ENCODE assay signal across 1 cellular context in the genomic region with DNA sequence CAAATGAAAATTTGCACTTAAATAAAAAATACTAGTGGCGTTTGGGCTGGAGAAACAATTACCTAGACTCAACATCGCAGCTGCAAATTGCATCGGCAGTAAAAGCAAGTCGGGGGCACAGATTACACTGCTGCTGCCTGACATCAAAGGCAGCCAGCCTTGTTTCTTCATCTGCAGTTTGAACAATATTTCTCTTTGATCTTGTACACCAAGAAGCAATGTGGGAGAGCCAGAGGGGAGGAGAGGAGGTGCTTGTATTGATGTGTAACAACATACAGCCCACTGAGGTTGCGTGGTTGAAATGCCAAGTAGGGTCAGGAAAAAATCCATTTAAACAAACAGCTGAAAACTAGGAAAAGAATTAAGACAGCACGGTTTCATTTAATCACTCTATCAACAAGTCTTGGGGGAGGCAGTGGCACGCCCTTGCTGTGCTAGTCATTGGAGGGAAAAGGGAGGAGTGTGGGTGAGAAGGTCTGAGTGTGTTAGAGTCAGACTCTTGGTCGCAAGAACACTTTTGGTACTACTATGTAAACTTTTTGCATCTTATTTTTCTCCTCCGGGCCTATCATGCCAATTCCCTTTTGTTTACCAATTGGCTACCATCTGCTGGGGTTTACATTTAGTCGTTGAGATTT.
TF ChIP-seq lines count a peak whose summit lies in the region.

No MANE protein-coding gene starts in this region.

TF ChIP-seq in HepG2, 621 proteins besides CTCF, POLR2A, EP300 and RAD21 (continued from another document and continues in another):
- TF ChIP-seq RERE (CRISPR knock-in tag; IDR thresholded peaks at IDR 0.05; ENCODE audit: low read depth): peak; percentile 63; the same call in 1 of the 2 replicates
- TF ChIP-seq TCF7 (IDR thresholded peaks at IDR 0.05; ENCODE audit: low read depth): peak; percentile 94
- peak; percentile 69 for TF ChIP-seq HDAC1 (CRISPR knock-in tag; IDR thresholded peaks at IDR 0.05)
- TF ChIP-seq KLF11 (CRISPR knock-in tag; IDR thresholded peaks at IDR 0.05): no peak
- TF ChIP-seq KDM2A (CRISPR knock-in tag; IDR thresholded peaks at IDR 0.05; ENCODE audit: borderline replicate concordance, low read depth): no peak
- TF ChIP-seq SP5 (CRISPR knock-in tag; IDR thresholded peaks at IDR 0.05; ENCODE audit: borderline replicate concordance, low read depth): peak; percentile 58; the same call in 1 of the 2 replicates
- TF ChIP-seq, protein P1, sequence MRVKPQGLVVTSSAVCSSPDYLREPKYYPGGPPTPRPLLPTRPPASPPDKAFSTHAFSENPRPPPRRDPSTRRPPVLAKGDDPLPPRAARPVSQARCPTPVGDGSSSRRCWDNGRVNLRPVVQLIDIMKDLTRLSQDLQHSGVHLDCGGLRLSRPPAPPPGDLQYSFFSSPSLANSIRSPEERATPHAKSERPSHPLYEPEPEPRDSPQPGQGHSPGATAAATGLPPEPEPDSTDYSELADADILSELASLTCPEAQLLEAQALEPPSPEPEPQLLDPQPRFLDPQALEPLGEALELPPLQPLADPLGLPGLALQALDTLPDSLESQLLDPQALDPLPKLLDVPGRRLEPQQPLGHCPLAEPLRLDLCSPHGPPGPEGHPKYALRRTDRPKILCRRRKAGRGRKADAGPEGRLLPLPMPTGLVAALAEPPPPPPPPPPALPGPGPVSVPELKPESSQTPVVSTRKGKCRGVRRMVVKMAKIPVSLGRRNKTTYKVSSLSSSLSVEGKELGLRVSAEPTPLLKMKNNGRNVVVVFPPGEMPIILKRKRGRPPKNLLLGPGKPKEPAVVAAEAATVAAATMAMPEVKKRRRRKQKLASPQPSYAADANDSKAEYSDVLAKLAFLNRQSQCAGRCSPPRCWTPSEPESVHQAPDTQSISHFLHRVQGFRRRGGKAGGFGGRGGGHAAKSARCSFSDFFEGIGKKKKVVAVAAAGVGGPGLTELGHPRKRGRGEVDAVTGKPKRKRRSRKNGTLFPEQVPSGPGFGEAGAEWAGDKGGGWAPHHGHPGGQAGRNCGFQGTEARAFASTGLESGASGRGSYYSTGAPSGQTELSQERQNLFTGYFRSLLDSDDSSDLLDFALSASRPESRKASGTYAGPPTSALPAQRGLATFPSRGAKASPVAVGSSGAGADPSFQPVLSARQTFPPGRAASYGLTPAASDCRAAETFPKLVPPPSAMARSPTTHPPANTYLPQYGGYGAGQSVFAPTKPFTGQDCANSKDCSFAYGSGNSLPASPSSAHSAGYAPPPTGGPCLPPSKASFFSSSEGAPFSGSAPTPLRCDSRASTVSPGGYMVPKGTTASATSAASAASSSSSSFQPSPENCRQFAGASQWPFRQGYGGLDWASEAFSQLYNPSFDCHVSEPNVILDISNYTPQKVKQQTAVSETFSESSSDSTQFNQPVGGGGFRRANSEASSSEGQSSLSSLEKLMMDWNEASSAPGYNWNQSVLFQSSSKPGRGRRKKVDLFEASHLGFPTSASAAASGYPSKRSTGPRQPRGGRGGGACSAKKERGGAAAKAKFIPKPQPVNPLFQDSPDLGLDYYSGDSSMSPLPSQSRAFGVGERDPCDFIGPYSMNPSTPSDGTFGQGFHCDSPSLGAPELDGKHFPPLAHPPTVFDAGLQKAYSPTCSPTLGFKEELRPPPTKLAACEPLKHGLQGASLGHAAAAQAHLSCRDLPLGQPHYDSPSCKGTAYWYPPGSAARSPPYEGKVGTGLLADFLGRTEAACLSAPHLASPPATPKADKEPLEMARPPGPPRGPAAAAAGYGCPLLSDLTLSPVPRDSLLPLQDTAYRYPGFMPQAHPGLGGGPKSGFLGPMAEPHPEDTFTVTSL (CRISPR knock-in tag; IDR thresholded peaks at IDR 0.05; ENCODE audit: borderline replicate concordance): peak; percentile 72
- no peak for TF ChIP-seq ELF1 (CRISPR knock-in tag; IDR thresholded peaks at IDR 0.05)
- TF ChIP-seq, protein P2, sequence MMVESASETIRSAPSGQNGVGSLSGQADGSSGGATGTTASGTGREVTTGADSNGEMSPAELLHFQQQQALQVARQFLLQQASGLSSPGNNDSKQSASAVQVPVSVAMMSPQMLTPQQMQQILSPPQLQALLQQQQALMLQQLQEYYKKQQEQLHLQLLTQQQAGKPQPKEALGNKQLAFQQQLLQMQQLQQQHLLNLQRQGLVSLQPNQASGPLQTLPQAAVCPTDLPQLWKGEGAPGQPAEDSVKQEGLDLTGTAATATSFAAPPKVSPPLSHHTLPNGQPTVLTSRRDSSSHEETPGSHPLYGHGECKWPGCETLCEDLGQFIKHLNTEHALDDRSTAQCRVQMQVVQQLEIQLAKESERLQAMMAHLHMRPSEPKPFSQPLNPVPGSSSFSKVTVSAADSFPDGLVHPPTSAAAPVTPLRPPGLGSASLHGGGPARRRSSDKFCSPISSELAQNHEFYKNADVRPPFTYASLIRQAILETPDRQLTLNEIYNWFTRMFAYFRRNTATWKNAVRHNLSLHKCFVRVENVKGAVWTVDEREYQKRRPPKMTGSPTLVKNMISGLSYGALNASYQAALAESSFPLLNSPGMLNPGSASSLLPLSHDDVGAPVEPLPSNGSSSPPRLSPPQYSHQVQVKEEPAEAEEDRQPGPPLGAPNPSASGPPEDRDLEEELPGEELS (CRISPR knock-in tag; IDR thresholded peaks at IDR 0.05): peak; percentile 47; the same call in 1 of the 2 replicates
- 0 out of 2 replicates have a peak, but pooled peaks have one; percentile 28 for TF ChIP-seq SOX13 (IDR thresholded peaks at IDR 0.05)
- TF ChIP-seq SOX13 (CRISPR knock-in tag; conservative IDR thresholded peaks at IDR 0.05 in 1 of 2, IDR thresholded peaks at IDR 0.05 in 1 of 2): peak in 1 of 2 experiments; percentile 72; a peak in 2 of 4 replicates
- 0 out of 2 replicates have a peak, but pooled peaks have one; percentile 12 for TF ChIP-seq RXRB (CRISPR knock-in tag; IDR thresholded peaks at IDR 0.05; ENCODE audit: borderline replicate concordance)
- TF ChIP-seq FOXA1 (IDR thresholded peaks at IDR 0.05): no peak
- peak; percentile 42; the same call in 1 of the 2 replicates for TF ChIP-seq FOXA1 (CRISPR knock-in tag; IDR thresholded peaks at IDR 0.05)
- peak; percentile 63; the same call in 1 of the 2 replicates for TF ChIP-seq TBX2 (CRISPR knock-in tag; IDR thresholded peaks at IDR 0.05; ENCODE audit: borderline replicate concordance)
- 0 out of 2 replicates have a peak, but pooled peaks have one; percentile 40 for TF ChIP-seq THAP11 (CRISPR knock-in tag; IDR thresholded peaks at IDR 0.05)
- no peak for TF ChIP-seq ZNF101 (CRISPR knock-in tag; IDR thresholded peaks at IDR 0.05; ENCODE audit: borderline replicate concordance, low read depth)
- no peak for TF ChIP-seq ZNF276 (CRISPR knock-in tag; IDR thresholded peaks at IDR 0.05; ENCODE audit: low read depth)
- TF ChIP-seq HNF4A (CRISPR knock-in tag; IDR thresholded peaks at IDR 0.05): peak; percentile 42; the same call in 1 of the 2 replicates
- peak; percentile 80 for TF ChIP-seq HMG20B (CRISPR knock-in tag; conservative IDR thresholded peaks at IDR 0.05)
- TF ChIP-seq ZNF660 (CRISPR knock-in tag; IDR thresholded peaks at IDR 0.05; ENCODE audit: borderline replicate concordance, low read depth): no peak
- TF ChIP-seq ZMYM4 (CRISPR knock-in tag; IDR thresholded peaks at IDR 0.05): 0 out of 2 replicates have a peak, but pooled peaks have one; percentile 17
- peak; percentile 62; the same call in 1 of the 2 replicates for TF ChIP-seq FOXA3 (CRISPR knock-in tag; IDR thresholded peaks at IDR 0.05)
- no peak for TF ChIP-seq EEA1 (CRISPR knock-in tag; IDR thresholded peaks at IDR 0.05; ENCODE audit: borderline replicate concordance)
- 0 out of 2 replicates have a peak, but pooled peaks have one; percentile 22 for TF ChIP-seq RARA (CRISPR knock-in tag; IDR thresholded peaks at IDR 0.05)
- TF ChIP-seq HMGXB4 (CRISPR knock-in tag; IDR thresholded peaks at IDR 0.05; ENCODE audit: borderline replicate concordance in 1 of 2, low read depth in 1 of 2): no peak
- 0 out of 2 replicates have a peak, but pooled peaks have one; percentile 39 for TF ChIP-seq NFIC (IDR thresholded peaks at IDR 0.05; ENCODE audit: low read length)
- TF ChIP-seq ZNF367 (CRISPR knock-in tag; IDR thresholded peaks at IDR 0.05; ENCODE audit: borderline replicate concordance): no peak
- no peak for TF ChIP-seq TRIM24 (CRISPR knock-in tag; IDR thresholded peaks at IDR 0.05)
- TF ChIP-seq SOX6 (IDR thresholded peaks at IDR 0.05): no peak
- TF ChIP-seq SOX6 (CRISPR knock-in tag; IDR thresholded peaks at IDR 0.05): peak; percentile 81
- no peak for TF ChIP-seq HOXD1 (CRISPR knock-in tag; IDR thresholded peaks at IDR 0.05)
- TF ChIP-seq MLX (CRISPR knock-in tag; IDR thresholded peaks at IDR 0.05): peak; percentile 33; the same call in 1 of the 2 replicates
- TF ChIP-seq ATF4 (CRISPR knock-in tag; IDR thresholded peaks at IDR 0.05): no peak
- no peak for TF ChIP-seq ZNF136 (CRISPR knock-in tag; IDR thresholded peaks at IDR 0.05; ENCODE audit: low read depth)
- TF ChIP-seq, protein P3, sequence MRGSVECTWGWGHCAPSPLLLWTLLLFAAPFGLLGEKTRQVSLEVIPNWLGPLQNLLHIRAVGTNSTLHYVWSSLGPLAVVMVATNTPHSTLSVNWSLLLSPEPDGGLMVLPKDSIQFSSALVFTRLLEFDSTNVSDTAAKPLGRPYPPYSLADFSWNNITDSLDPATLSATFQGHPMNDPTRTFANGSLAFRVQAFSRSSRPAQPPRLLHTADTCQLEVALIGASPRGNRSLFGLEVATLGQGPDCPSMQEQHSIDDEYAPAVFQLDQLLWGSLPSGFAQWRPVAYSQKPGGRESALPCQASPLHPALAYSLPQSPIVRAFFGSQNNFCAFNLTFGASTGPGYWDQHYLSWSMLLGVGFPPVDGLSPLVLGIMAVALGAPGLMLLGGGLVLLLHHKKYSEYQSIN (CRISPR knock-in tag; IDR thresholded peaks at IDR 0.05; ENCODE audit: borderline replicate concordance): no peak
- TF ChIP-seq FOXO1 (CRISPR knock-in tag; IDR thresholded peaks at IDR 0.05): peak; percentile 54; the same call in 1 of the 2 replicates
